Comparison of ENCODE assay signal across 21 cellular contexts in genomic region chr6:20812776-20813175, GRCh38.
"Had no signal": no experiment of that assay in that cellular context is flagged by ENCODE, and none has a peak within 500 bp of the region (broad histone marks: within the 10 kb centered on the region; RNA-seq: fewer than 3 reads in every experiment).

No MANE protein-coding gene starts in this region.

- H3K4me2 ChIP-seq: smooth muscle cell had no signal

- H3K36me3 ChIP-seq: gastroesophageal sphincter, pancreas, right atrium auricular region, suprapubic skin, tibial artery had no signal

- H3K27me3 ChIP-seq: brain microvascular endothelial cell, gastroesophageal sphincter, pancreas, right atrium auricular region, suprapubic skin, tibial artery had no signal

- H3K9me3 ChIP-seq: pancreas, suprapubic skin, tibial artery had no signal

- H3K4me1 ChIP-seq: pancreas had no signal

- DNase-seq: activated CD4-positive, alpha-beta T cell treated with anti-CD3 and anti-CD28 coated beads for 4 hours; activated CD4-positive, alpha-beta T cell treated with anti-CD3 and anti-CD28 coated beads, Interleukin-2, amount 50 U/mL, for 4 hours; activated effector memory CD4-positive, alpha-beta T cell treated with Interleukin-2 at 50 U/mL for 16 hours; activated naive CD4-positive, alpha-beta T cell treated with Interleukin-2 at 50 U/mL for 16 hours; anterior cingulate cortex; brain microvascular endothelial cell; cortex of kidney; effector memory CD8-positive, alpha-beta T cell; head of caudate nucleus; hippocampal formation; immature natural killer cell; midbrain; naive thymus-derived CD4-positive, alpha-beta T cell; pancreas; stimulated activated naive CD4-positive, alpha-beta T cell; tibial artery had no signal

- FAIRE-seq: endothelial cell of umbilical vein, pancreas had no signal

- H3K4me3 ChIP-seq: gastroesophageal sphincter, pancreas, right atrium auricular region, smooth muscle cell, suprapubic skin, tibial artery had no signal

- H3K27ac ChIP-seq: gastroesophageal sphincter, pancreas, right atrium auricular region, suprapubic skin, tibial artery had no signal

- ATAC-seq: effector memory CD8-positive, alpha-beta T cell; gastroesophageal sphincter; naive thymus-derived CD4-positive, alpha-beta T cell; pancreas had no signal
